Comparison of ENCODE assay signal across 9 cellular contexts in the genomic region with DNA sequence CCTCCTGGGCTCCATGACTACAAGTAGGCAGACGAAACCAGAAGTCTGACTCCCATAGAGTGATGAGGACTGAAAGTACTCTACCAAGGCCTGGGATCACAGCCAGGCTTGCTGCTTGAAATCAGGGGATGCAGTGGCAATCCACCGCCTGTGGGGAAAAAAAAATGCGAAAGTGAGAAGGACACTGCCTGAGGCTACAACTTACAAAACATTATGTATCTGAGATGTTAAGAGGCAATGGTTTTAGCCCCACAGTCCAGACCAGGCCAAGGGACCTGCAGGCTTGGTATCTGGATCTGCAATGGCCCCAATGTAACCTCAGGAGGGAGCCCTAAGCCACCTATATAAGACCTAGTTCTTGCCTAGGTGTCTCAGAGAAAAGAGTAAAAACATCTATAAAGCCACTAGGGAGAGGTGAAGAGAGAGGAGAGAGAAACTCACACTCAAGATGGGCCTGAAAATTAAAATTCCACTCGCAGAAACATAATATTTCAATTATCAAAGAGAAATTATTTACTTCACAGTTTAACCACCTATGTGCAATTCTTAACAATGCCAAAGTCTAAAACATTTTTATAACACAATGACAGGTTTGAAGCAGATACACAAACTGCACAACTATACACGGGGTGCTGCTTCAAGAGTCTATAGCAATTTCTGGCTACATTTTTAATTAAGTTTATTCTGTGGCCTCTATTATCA. TPM values are rescaled to one million over a fixed set of nuclear protein-coding genes. Genes with fewer than 3 reads are reported as not detected.
DNase-seq lines count a peak whose midpoint lies in the region; ATAC-seq and TF ChIP-seq lines count a peak whose summit lies in the region.
"Had no signal": no experiment of that assay in that cellular context is flagged by ENCODE, and none has a peak within 500 bp of the region (broad histone marks: within the 10 kb centered on the region; RNA-seq: fewer than 3 reads in every experiment).

No MANE protein-coding gene starts in this region.

- H3K4me1 ChIP-seq in CD4-positive, CD25-positive, alpha-beta regulatory T cell (ENCODE audit: control insufficient read depth, insufficient read depth, low read length, poor library complexity, severe bottlenecking) = peaks cover 6% of the 10 kb centered on the region

- peaks cover 7 to 16% (median 10%) of the 10 kb centered on the region in 4 donors for H3K4me1 Mint-ChIP-seq in CD4-positive, CD25-positive, alpha-beta regulatory T cell
- peaks cover 4% of the 10 kb centered on the region for H3K4me1 Mint-ChIP-seq in neural crest cell

- H3K27ac ChIP-seq in CD4-positive, CD25-positive, alpha-beta regulatory T cell (ENCODE audit: insufficient read depth, low read length, poor library complexity, severe bottlenecking) = no peak overlapping the region
- H3K27ac ChIP-seq in WERI-Rb-1 = no peak overlapping the region

- DNase-seq in CD4-positive, CD25-positive, alpha-beta regulatory T cell = peak in 2 of 3 donors; percentile 36 to 65
- DNase-seq in NCI-H2107 treated with DMSO at 0.1 percent for 48 hours (lab: John Stamatoyannopoulos, UW; ENCODE audit: unreplicated experiment) (peak; percentile 19), WERI-Rb-1 (peak; percentile 44), fibroblast of gingiva (ENCODE audit: low read depth) (peak; percentile 84), neural crest cell (ENCODE audit: low read depth, low spot score) (peak; percentile 6), NCI-H524 treated with DMSO at 0.1 percent for 48 hours (lab: John Stamatoyannopoulos, UW) (no peak)

- peaks cover 0 to 6% (median 0%) of the 10 kb centered on the region in 7 donors for H3K9me3 Mint-ChIP-seq in CD4-positive, CD25-positive, alpha-beta regulatory T cell
- H3K9me3 Mint-ChIP-seq in neural crest cell = peaks cover 8% of the 10 kb centered on the region

- peak; percentile 72 to 73 for ATAC-seq in CD4-positive, CD25-positive, alpha-beta regulatory T cell (ENCODE audit: low read depth in 2 of 2)
- ATAC-seq in GM18858 (IDR thresholded peaks at IDR 0.05; ENCODE audit: unreplicated experiment) (peak; percentile 64), HG02981 (IDR thresholded peaks at IDR 0.05; ENCODE audit: unreplicated experiment) (peak; percentile 88)

- peak overlapping the region in 2 of 3 donors; percentile 9 to 64 for H3K27ac Mint-ChIP-seq in CD4-positive, CD25-positive, alpha-beta regulatory T cell
- no peak overlapping the region for H3K27ac Mint-ChIP-seq in neural crest cell (ENCODE audit: unreplicated experiment)
- H3K27ac Mint-ChIP-seq: T-helper 1 cell treated with Interleukin-12 subunit alpha and Interleukin-12 subunit beta and Interleukin-4 antibody, amounts not matched to agents 30 μg/mL and 1 μg/mL, for 36 hours had no signal

- peaks cover 0 to 3% of the 10 kb centered on the region in 2 experiments for H3K9me3 ChIP-seq in CD4-positive, CD25-positive, alpha-beta regulatory T cell (ENCODE audit: control insufficient read depth in 2 of 2, low read length in 2 of 2)
- no peaks in the 10 kb centered on the region for H3K9me3 ChIP-seq in WERI-Rb-1 (ENCODE audit: severe bottlenecking)

- no peaks in the 10 kb centered on the region for H3K36me3 ChIP-seq in CD4-positive, CD25-positive, alpha-beta regulatory T cell (ENCODE audit: control insufficient read depth, insufficient read depth, low read length)
- H3K36me3 ChIP-seq in WERI-Rb-1 = no peaks in the 10 kb centered on the region

- TF ChIP-seq CTCF in WERI-Rb-1 (IDR thresholded peaks at IDR 0.05; ENCODE audit: low read depth, low read length) (peak; percentile 51), neural crest cell (conservative IDR thresholded peaks at IDR 0.05) (peak; percentile 68)

- peaks cover 4% of the 10 kb centered on the region for H3K36me3 Mint-ChIP-seq in CD4-positive, CD25-positive, alpha-beta regulatory T cell
- H3K36me3 Mint-ChIP-seq in neural crest cell (ENCODE audit: low read depth) = peaks cover 10% of the 10 kb centered on the region

- no peak overlapping the region for H3K4me3 Mint-ChIP-seq in CD4-positive, CD25-positive, alpha-beta regulatory T cell
- H3K4me3 Mint-ChIP-seq in neural crest cell = no peak overlapping the region
- H3K4me3 Mint-ChIP-seq: T-helper 1 cell treated with Interleukin-12 subunit alpha and Interleukin-12 subunit beta and Interleukin-4 antibody, amounts not matched to agents 30 μg/mL and 1 μg/mL, for 36 hours had no signal

- no peaks in the 10 kb centered on the region for H3K27me3 Mint-ChIP-seq in CD4-positive, CD25-positive, alpha-beta regulatory T cell
- no peaks in the 10 kb centered on the region for H3K27me3 Mint-ChIP-seq in neural crest cell (ENCODE audit: low read depth)

- H3K27me3 ChIP-seq in CD4-positive, CD25-positive, alpha-beta regulatory T cell (ENCODE audit: control insufficient read depth, insufficient read depth, low read length) = no peaks in the 10 kb centered on the region
- no peaks in the 10 kb centered on the region for H3K27me3 ChIP-seq in WERI-Rb-1 (ENCODE audit: insufficient read depth, low read depth, severe bottlenecking)

- H3K4me3 ChIP-seq in CD4-positive, CD25-positive, alpha-beta regulatory T cell (ENCODE audit: low read depth, low read length) = no peak overlapping the region
- no peak overlapping the region for H3K4me3 ChIP-seq in WERI-Rb-1 (ENCODE audit: low read depth, low read length)

RNA-seq across cellular contexts. Expression of gene DNAJC1, which starts 13.9 kb away (rescaled TPM):
- total RNA-seq in CD4-positive, CD25-positive, alpha-beta regulatory T cell = 23.2 TPM
- 10 to 100 TPM; 12.9 to 27.5 (median 18.8) TPM for polyA plus RNA-seq in CD4-positive, CD25-positive, alpha-beta regulatory T cell
- 34.3 and 37.7 TPM in 2 replicates for total RNA-seq in neural crest cell
